Comparison of ENCODE assay signal across 19 cellular contexts in the genomic region with DNA sequence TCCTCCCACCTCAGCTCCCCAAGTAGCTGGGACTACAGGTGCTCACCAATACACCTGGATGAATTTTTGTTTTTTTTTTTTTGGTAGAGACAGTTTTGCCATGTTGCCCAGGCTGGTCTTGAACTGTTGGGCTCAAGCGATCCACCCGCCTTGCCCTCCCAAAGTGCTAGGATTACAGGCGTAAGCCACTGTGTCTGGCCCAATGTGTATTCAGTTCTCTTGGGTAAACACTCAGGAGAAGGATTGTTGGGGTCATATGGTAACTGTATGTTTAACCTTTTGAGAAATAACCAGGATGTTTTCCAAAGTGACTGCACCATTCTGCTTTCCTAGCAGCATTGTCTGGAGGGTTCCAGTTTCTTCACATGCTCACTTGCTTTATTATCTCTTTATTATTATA.
DNase-seq lines count a peak whose midpoint lies in the region; ATAC-seq, FAIRE-seq and TF ChIP-seq lines count a peak whose summit lies in the region.
"Had no signal": no experiment of that assay in that cellular context is flagged by ENCODE, and none has a peak within 500 bp of the region (broad histone marks: within the 10 kb centered on the region; RNA-seq: fewer than 3 reads in every experiment).

No MANE protein-coding gene starts in this region.

- in situ Hi-C loops in HepG2 (cut with HindIII; ENCODE audit: extremely low pct_ligation_motif_present, low pct_unique_long_range_greater_than_20kb) (no loop called here), K562 (cut with MboI) (no loop called here)

- H3K27ac ChIP-seq in HepG2 (ENCODE audit: extremely low read length, insufficient read depth, low read length) = no peak overlapping the region
- H3K27ac ChIP-seq in right lobe of liver = no peak overlapping the region
- no peak overlapping the region for H3K27ac ChIP-seq in K562 (ENCODE audit: extremely low read depth, low read depth, low read length)
- H3K27ac ChIP-seq in RWPE1 = no peak overlapping the region
- H3K27ac ChIP-seq: PC-9, SJSA1 had no signal

- BruUV-seq in HepG2 (replicated peaks; lab: Mats Ljungman, UMichigan) (no TSS peak), K562 (replicated peaks; lab: Mats Ljungman, UMichigan) (no TSS peak)

- POLR2A ChIA-PET in HepG2 (lab: Yijun Ruan, JAX) = no interaction called here
- POLR2A ChIA-PET in K562 (lab: Yijun Ruan, JAX) = interaction anchor here (0.7 kb wide), 1 partner anchor 287 kb away, joined by 3 read pairs; no protein-coding TSS in a partner anchor
- POLR2A ChIA-PET in RWPE1 (lab: Yijun Ruan, JAX; ENCODE audit: low non-redundant PET) = no interaction called here

- TF ChIP-seq POLR2A in HepG2 (IDR thresholded peaks at IDR 0.05; ENCODE audit: insufficient read depth in 1 of 2, low read depth in 2 of 2, low read length in 2 of 2) (no peak), right lobe of liver (IDR thresholded peaks at IDR 0.05) (no peak), K562 (conservative IDR thresholded peaks at IDR 0.05) (no peak)

- peak; percentile 62 for FAIRE-seq in HepG2 (lab: Jason Lieb, UNC)
- peak; percentile 37 for FAIRE-seq in K562 (lab: Jason Lieb, UNC)

- TF ChIP-seq CTCF in HepG2 (CRISPR knock-in tag; IDR thresholded peaks at IDR 0.05) = no peak
- no peak for TF ChIP-seq CTCF in right lobe of liver (IDR thresholded peaks at IDR 0.05)
- no peak for TF ChIP-seq CTCF in K562 (IDR thresholded peaks at IDR 0.05 in 2 of 3, conservative IDR thresholded peaks at IDR 0.05 in 1 of 3; ENCODE audit: insufficient read depth in 2 of 3, low read depth in 1 of 3, low read length in 3 of 3)
- no peak for TF ChIP-seq CTCF in RWPE1 (conservative IDR thresholded peaks at IDR 0.05; ENCODE audit: low read depth)

- H3K36me3 ChIP-seq in HepG2 (replicated peaks in 1 of 2; ENCODE audit: control insufficient read depth in 1 of 2, insufficient read depth in 2 of 2, low read length in 2 of 2) (peaks cover 23 to 90% of the 10 kb centered on the region in 2 experiments), right lobe of liver (peaks cover 0 to 93% (median 25%) of the 10 kb centered on the region in 4 donors), K562 (ENCODE audit: control insufficient read depth, insufficient read depth, low read length) (peaks cover 98% of the 10 kb centered on the region)

- DNase-seq in HepG2 (ENCODE audit: low spot score) = peak; percentile 31
- DNase-seq in right lobe of liver = no peak
- peak; percentile 50 for DNase-seq in NCI-H2196 (lab: John Stamatoyannopoulos, UW; ENCODE audit: unreplicated experiment)
- DNase-seq in K562 (ENCODE audit: extremely low read depth in 1 of 4, low spot score in 3 of 4) = no peak
- DNase-seq in NCI-H2081 (lab: John Stamatoyannopoulos, UW) = no peak
- no peak for DNase-seq in RWPE1 (ENCODE audit: low spot score)
- DNase-seq in OCI-M2 (lab: John Stamatoyannopoulos, UW; ENCODE audit: unreplicated experiment) = no peak
- no peak for DNase-seq in NCI-H2081 treated with DMSO at 0.1 percent for 48 hours (lab: John Stamatoyannopoulos, UW)
- DNase-seq: AML-193, COR-L47, DMS79, KBM-7, NCI-H146, NCI-H2227 treated with DMSO at 0.1 percent for 48 hours, NCI-H526, PC-9, T-helper 2 cell had no signal

- H3K9me3 ChIP-seq in HepG2 (ENCODE audit: low read length) (no peaks in the 10 kb centered on the region), right lobe of liver (no peaks in the 10 kb centered on the region), K562 (replicated peaks; ENCODE audit: control insufficient read depth, insufficient read depth, low read depth, low read length) (no peaks in the 10 kb centered on the region)
- H3K9me3 ChIP-seq: HAP-1, SJSA1 had no signal

- TF ChIP-seq EP300 in HepG2 (IDR thresholded peaks at IDR 0.05; ENCODE audit: low read depth in 2 of 2, low read length in 2 of 2) (no peak), HepG2 (CRISPR knock-in tag; IDR thresholded peaks at IDR 0.05; ENCODE audit: borderline replicate concordance) (no peak), K562 (IDR thresholded peaks at IDR 0.05; ENCODE audit: low read length) (no peak)

- WGBS in HepG2 (ENCODE audit: low lambda C conversion rate) = 96% methylated on average over 3 of the region's 3 CpGs
- WGBS in right lobe of liver (ENCODE audit: insufficient coverage, low coverage, low lambda C conversion rate, missing lambda C conversion rate) = no CpG with 5 or more reads among the region's 3 CpGs
- 100% methylated on average over 3 of the region's 3 CpGs for WGBS in K562 (ENCODE audit: insufficient coverage, low coverage, missing lambda C conversion rate)

- TF ChIP-seq RAD21 in HepG2 (CRISPR knock-in tag; IDR thresholded peaks at IDR 0.05) = no peak
- no peak for TF ChIP-seq RAD21 in K562 (CRISPR knock-in tag; conservative IDR thresholded peaks at IDR 0.05 in 1 of 2, IDR thresholded peaks at IDR 0.05 in 1 of 2)

- H3K4me2 ChIP-seq in HepG2 (ENCODE audit: low read depth, low read length) (no peak overlapping the region), K562 (ENCODE audit: insufficient read depth, low read length) (no peak overlapping the region)
- H3K4me2 ChIP-seq: PC-9 had no signal

- CTCF ChIA-PET in HepG2 (lab: Yijun Ruan, JAX; ENCODE audit: low intra/inter-chr PET ratio, low total read pairs) (no interaction called here), K562 (lab: Yijun Ruan, JAX; ENCODE audit: low intra/inter-chr PET ratio) (no interaction called here), RWPE1 (lab: Yijun Ruan, JAX) (interaction anchor here (0.6 kb wide), 1 partner anchor 9 kb away, joined by 3 read pairs; no protein-coding TSS in a partner anchor)

- H3K9ac ChIP-seq in HepG2 (ENCODE audit: insufficient read depth, low read depth, low read length) = no peak overlapping the region
- no peak overlapping the region for H3K9ac ChIP-seq in K562 (ENCODE audit: insufficient read depth in 1 of 2, low read depth in 2 of 2, low read length in 2 of 2)

- intact Hi-C loops in HepG2 (cut with micrococcal nuclease; ENCODE audit: unreplicated experiment) (no loop called here), right lobe of liver (cut with DNase I) (no loop called here), K562 (cut with micrococcal nuclease) (no loop called here)

- H3K4me1 ChIP-seq in HepG2 (ENCODE audit: insufficient read depth, low read length) = peaks cover 11% of the 10 kb centered on the region
- H3K4me1 ChIP-seq in right lobe of liver = no peaks in the 10 kb centered on the region
- H3K4me1 ChIP-seq in K562 (replicated peaks in 1 of 2; ENCODE audit: control insufficient read depth in 2 of 2, insufficient read depth in 2 of 2, low read length in 2 of 2) = no peaks in the 10 kb centered on the region
- H3K4me1 ChIP-seq: HAP-1, SJSA1 had no signal

- H3K9me1 ChIP-seq in K562 (ENCODE audit: control insufficient read depth, insufficient read depth, low read length) = no peaks in the 10 kb centered on the region

- H3K79me2 ChIP-seq in HepG2 (ENCODE audit: insufficient read depth, low read length) (peaks cover 3% of the 10 kb centered on the region), K562 (ENCODE audit: control insufficient read depth, insufficient read depth, low read length) (peaks cover 5% of the 10 kb centered on the region; the same call in 2 of the 3 replicates)

- no peaks in the 10 kb centered on the region for H3K27me3 ChIP-seq in HepG2 (ENCODE audit: control insufficient read depth in 1 of 2, insufficient read depth in 2 of 2, low read length in 2 of 2)
- H3K27me3 ChIP-seq in right lobe of liver = no peaks in the 10 kb centered on the region
- no peaks in the 10 kb centered on the region for H3K27me3 ChIP-seq in K562 (ENCODE audit: control insufficient read depth in 2 of 2, insufficient read depth in 2 of 2, low read length in 2 of 2)
- H3K27me3 ChIP-seq: SJSA1 had no signal

- no peaks in the 10 kb centered on the region for H4K20me1 ChIP-seq in HepG2 (ENCODE audit: insufficient read depth, low read length)
- 0 out of 2 replicates have a peak, but pooled peaks cover 3% of the 10 kb centered on the region for H4K20me1 ChIP-seq in K562 (replicated peaks; ENCODE audit: control insufficient read depth, insufficient read depth, low read length)

- ATAC-seq in HepG2 (peak; percentile 46), right lobe of liver (no peak), K562 (no peak)

- no peak overlapping the region for H3K4me3 ChIP-seq in HepG2 (replicated peaks in 1 of 3; ENCODE audit: insufficient read depth in 1 of 3, low read depth in 2 of 3, low read length in 3 of 3)
- no peak overlapping the region for H3K4me3 ChIP-seq in right lobe of liver
- H3K4me3 ChIP-seq in K562 = no peak overlapping the region
- H3K4me3 ChIP-seq: HAP-1, PC-9, SJSA1 had no signal

- H2AFZ ChIP-seq in HepG2 (ENCODE audit: low read length) (no peak overlapping the region), K562 (ENCODE audit: low read depth, low read length) (no peak overlapping the region)
- H2AFZ ChIP-seq: PC-9 had no signal

TF ChIP-seq in HepG2, 621 proteins besides CTCF, POLR2A, EP300 and RAD21 (continues in another document):
- TF ChIP-seq ZNF564 (CRISPR knock-in tag; IDR thresholded peaks at IDR 0.05) = no peak
- no peak for TF ChIP-seq GFI1 (CRISPR knock-in tag; IDR thresholded peaks at IDR 0.05; ENCODE audit: borderline replicate concordance)
- TF ChIP-seq ZNF768 (CRISPR knock-in tag; IDR thresholded peaks at IDR 0.05) = no peak
- no peak for TF ChIP-seq IKZF1 (IDR thresholded peaks at IDR 0.05)

TF ChIP-seq in K562, 482 proteins besides CTCF, POLR2A, EP300 and RAD21 (continues in another document):
- TF ChIP-seq, protein P1, sequence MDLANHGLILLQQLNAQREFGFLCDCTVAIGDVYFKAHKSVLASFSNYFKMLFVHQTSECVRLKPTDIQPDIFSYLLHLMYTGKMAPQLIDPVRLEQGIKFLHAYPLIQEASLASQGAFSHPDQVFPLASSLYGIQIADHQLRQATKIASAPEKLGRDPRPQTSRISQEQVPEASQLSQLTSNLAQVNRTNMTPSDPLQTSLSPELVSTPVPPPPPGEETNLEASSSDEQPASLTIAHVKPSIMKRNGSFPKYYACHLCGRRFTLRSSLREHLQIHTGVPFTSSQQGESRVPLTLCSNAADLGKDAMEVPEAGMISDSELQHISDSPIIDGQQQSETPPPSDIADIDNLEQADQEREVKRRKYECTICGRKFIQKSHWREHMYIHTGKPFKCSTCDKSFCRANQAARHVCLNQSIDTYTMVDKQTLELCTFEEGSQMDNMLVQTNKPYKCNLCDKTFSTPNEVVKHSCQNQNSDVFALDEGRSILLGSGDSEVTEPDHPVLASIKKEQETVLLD (IDR thresholded peaks at IDR 0.05) = no peak

Comparison
In these comparisons a context has a peak if more than half of its experiments do, and no peak if none do; other contexts are left out.
1. DNase-seq: peak in HepG2 (single experiment) and NCI-H2196 (single experiment); none in right lobe of liver (0 of 3), K562 (0 of 4), NCI-H2081 (0 of 2), RWPE1 (single experiment), OCI-M2 (single experiment) and NCI-H2081 treated with DMSO at 0.1 percent for 48 hours (single experiment).